26 cellular contexts compared by ENCODE assay signal in genomic region chr11:89456681-89457080, GRCh38. TPM values are rescaled to one million over a fixed set of nuclear protein-coding genes. Genes with fewer than 3 reads are reported as not detected.
"Had no signal": no experiment of that assay in that cellular context is flagged by ENCODE, and none has a peak within 500 bp of the region (broad histone marks: within the 10 kb centered on the region; RNA-seq: fewer than 3 reads in every experiment).

No MANE protein-coding gene starts in this region.

- ATAC-seq: heart right ventricle; mucosa of descending colon; naive thymus-derived CD8-positive, alpha-beta T cell; pancreas; right cardiac atrium; stimulated activated memory B cell treated with anti-CD40 and anti-IgM and Interleukin-4, amounts not matched to agents 10 μg/mL and 1 μg/mL and 100 μg/mL, for 72 hours had no signal

- H3K36me3 ChIP-seq: heart right ventricle, left ventricle myocardium inferior, pancreas, prostate gland, spleen, stomach, thyroid gland, transverse colon, upper lobe of left lung, vagina had no signal

- FAIRE-seq: pancreas, small intestine had no signal

- H3K27ac ChIP-seq: heart right ventricle, hepatocyte, left ventricle myocardium inferior, pancreas, prostate gland, spleen, stomach, testis, thyroid gland, transverse colon, upper lobe of left lung, vagina had no signal

- H2AFZ ChIP-seq: hepatocyte had no signal

- H3K4me3 ChIP-seq: heart right ventricle, hepatocyte, left ventricle myocardium inferior, lung, mucosa of descending colon, pancreas, prostate gland, spleen, stomach, testis, thyroid gland, transverse colon, upper lobe of left lung, vagina had no signal

- H3K27me3 ChIP-seq: heart right ventricle, hepatocyte, pancreas, spleen, stomach, testis, thyroid gland, transverse colon, upper lobe of left lung, vagina had no signal

- H3K4me2 ChIP-seq: hepatocyte had no signal

- H3K79me2 ChIP-seq: hepatocyte had no signal

- H3K9me3 ChIP-seq: mucosa of descending colon, pancreas, prostate gland, stomach, testis, thyroid gland, transverse colon, upper lobe of left lung, vagina had no signal

- H3K4me1 ChIP-seq: heart right ventricle, left ventricle myocardium inferior, pancreas, prostate gland, spleen, stomach, testis, thyroid gland, transverse colon, upper lobe of left lung, vagina had no signal

- DNase-seq: heart right ventricle; islet precursor cell; left ventricle myocardium inferior; mesendoderm; mucosa of descending colon; nucleus accumbens; pancreas; retina; right cardiac atrium; small intestine; spleen; stimulated activated CD4-positive, alpha-beta T cell treated with anti-CD3 and anti-CD28 coated beads, Interleukin-2, amount 100 ng/mL, for 48 hours; stimulated activated CD4-positive, alpha-beta T cell treated with anti-CD3 and anti-CD28 coated beads, Interleukin-4, amount 100 ng/mL, for 4 hours; stimulated activated CD8-positive, alpha-beta memory T cell treated with anti-CD3 and anti-CD28 coated beads, Interleukin-4, amount 100 ng/mL, for 48 hours; stimulated activated naive CD4-positive, alpha-beta T cell treated with Interleukin-2 at 50 U/mL for 16 hours; stomach; testis; thyroid gland; transverse colon had no signal

RNA-seq across cellular contexts. Expression of gene NOX4, which starts 34.5 kb away (rescaled TPM):
- total RNA-seq: naive thymus-derived CD8-positive, alpha-beta T cell had no signal
- polyA plus RNA-seq: naive thymus-derived CD8-positive, alpha-beta T cell had no signal
